In genomic region chr7:102832694-102833093, GRCh38 we compare ENCODE assay signal across 20 cellular contexts.
"Had no signal": no experiment of that assay in that cellular context is flagged by ENCODE, and none has a peak within 500 bp of the region (broad histone marks: within the 10 kb centered on the region; RNA-seq: fewer than 3 reads in every experiment).

No MANE protein-coding gene starts in this region.

- H3K4me1 ChIP-seq: left lung, lower lobe of right lung, sigmoid colon, thyroid gland had no signal

- DNase-seq: cerebellar nuclear complex; effector memory CD8-positive, alpha-beta T cell; foreskin keratinocyte; heart right ventricle; hypothalamus; islet precursor cell; left lung; lower lobe of right lung; naive B cell; posterior cingulate gyrus; sigmoid colon; small intestine; stimulated activated CD4-positive, alpha-beta T cell treated with anti-CD3 and anti-CD28 coated beads, Interleukin-2, amount 100 ng/mL, for 48 hours; stimulated activated naive CD4-positive, alpha-beta T cell treated with Interleukin-2 at 50 U/mL for 16 hours; thyroid gland; uterus had no signal

- H3K9me3 ChIP-seq: esophagus muscularis mucosa, heart right ventricle, left lung, lower lobe of right lung, sigmoid colon, suprapubic skin, thyroid gland, uterus had no signal

- ATAC-seq: effector memory CD8-positive, alpha-beta T cell; foreskin keratinocyte; heart right ventricle; left lung; lower lobe of right lung had no signal

- H3K27ac ChIP-seq: epithelial cell of prostate, esophagus muscularis mucosa, foreskin keratinocyte, left lung, lower lobe of right lung, sigmoid colon, suprapubic skin, thyroid gland had no signal

- FAIRE-seq: colon, small intestine had no signal

- H3K36me3 ChIP-seq: uterus had no signal

- H3K4me3 ChIP-seq: esophagus muscularis mucosa, heart right ventricle, left lung, lower lobe of right lung, sigmoid colon, suprapubic skin, thyroid gland, uterus had no signal

- H3K27me3 ChIP-seq: esophagus muscularis mucosa, foreskin keratinocyte, heart right ventricle, left lung, sigmoid colon, suprapubic skin, thyroid gland, uterus had no signal
